Comparison of ENCODE assay signal across 18 cellular contexts in genomic region chr13:40537146-40537895, GRCh38.
DNase-seq lines count a peak whose midpoint lies in the region; ATAC-seq and TF ChIP-seq lines count a peak whose summit lies in the region.
"Had no signal": no experiment of that assay in that cellular context is flagged by ENCODE, and none has a peak within 500 bp of the region (broad histone marks: within the 10 kb centered on the region; RNA-seq: fewer than 3 reads in every experiment).

No MANE protein-coding gene starts in this region.

- no peak overlapping the region for H3K27ac ChIP-seq in ovary
- H3K27ac ChIP-seq: BLaER1 treated with 17β-estradiol and CSF1 and Interleukin-3, amounts not matched to agents 10 nM and 100 nM; SJCRH30 had no signal

- peaks cover under 1% of the 10 kb centered on the region for H3K9me3 Mint-ChIP-seq in activated B cell treated with CpG ODN at 0.5 μM for 24 hours
- H3K9me3 Mint-ChIP-seq in stimulated activated memory B cell treated with anti-CD40 and anti-IgM and Interleukin-4, amounts not matched to agents 10 μg/mL and 1 μg/mL and 100 μg/mL, for 72 hours: no peaks in the 10 kb centered on the region
- H3K9me3 Mint-ChIP-seq: stimulated activated effector memory CD8-positive, alpha-beta T cell treated with anti-CD3 and anti-CD28 coated beads, Interleukin-12 subunit alpha, Interleukin-12 subunit beta, amount 100 ng/mL, for 72 hours had no signal

- H3K27me3 ChIP-seq in ovary: no peaks in the 10 kb centered on the region
- H3K27me3 ChIP-seq: BLaER1 treated with 17β-estradiol and CSF1 and Interleukin-3, amounts not matched to agents 10 nM and 100 nM; SJCRH30; tibial nerve had no signal

- no peaks in the 10 kb centered on the region for H3K9me3 ChIP-seq in ovary
- H3K9me3 ChIP-seq: BLaER1 treated with 17β-estradiol and CSF1 and Interleukin-3, amounts not matched to agents 10 nM and 100 nM; SJCRH30 had no signal

- CTCF ChIA-PET in activated B cell treated with CpG ODN at 0.5 μM for 24 hours (lab: Charles Lee): no interaction called here

- ATAC-seq in activated B cell treated with CpG ODN at 0.5 μM for 24 hours (ENCODE audit: low read depth) (no peak), left lobe of liver (peak; percentile 7)
- no peak for ATAC-seq in stimulated activated memory B cell treated with anti-CD40 and anti-IgM and Interleukin-4, amounts not matched to agents 10 μg/mL and 1 μg/mL and 100 μg/mL, for 72 hours
- ATAC-seq: stimulated activated effector memory CD8-positive, alpha-beta T cell treated with anti-CD3 and anti-CD28 coated beads, Interleukin-12 subunit alpha, Interleukin-12 subunit beta, amount 100 ng/mL, for 72 hours had no signal

- peaks cover 30% of the 10 kb centered on the region for H3K4me1 Mint-ChIP-seq in activated B cell treated with CpG ODN at 0.5 μM for 24 hours
- peaks cover 22% of the 10 kb centered on the region for H3K4me1 Mint-ChIP-seq in stimulated activated memory B cell treated with anti-CD40 and anti-IgM and Interleukin-4, amounts not matched to agents 10 μg/mL and 1 μg/mL and 100 μg/mL, for 72 hours

- no peak for TF ChIP-seq POLR2A in ovary (IDR thresholded peaks at IDR 0.05)

- H3K4me3 Mint-ChIP-seq in activated B cell treated with CpG ODN at 0.5 μM for 24 hours: no peak overlapping the region
- no peak overlapping the region for H3K4me3 Mint-ChIP-seq in stimulated activated memory B cell treated with anti-CD40 and anti-IgM and Interleukin-4, amounts not matched to agents 10 μg/mL and 1 μg/mL and 100 μg/mL, for 72 hours
- H3K4me3 Mint-ChIP-seq: stimulated activated effector memory CD8-positive, alpha-beta T cell treated with anti-CD3 and anti-CD28 coated beads, Interleukin-12 subunit alpha, Interleukin-12 subunit beta, amount 100 ng/mL, for 72 hours had no signal

- no peak overlapping the region for H3K4me3 ChIP-seq in ovary
- H3K4me3 ChIP-seq: BLaER1 treated with 17β-estradiol and CSF1 and Interleukin-3, amounts not matched to agents 10 nM and 100 nM; SJCRH30; tibial nerve had no signal

- no peak for TF ChIP-seq EP300 in ovary (IDR thresholded peaks at IDR 0.05)

- intact Hi-C loops in activated B cell treated with CpG ODN at 0.5 μM for 24 hours (cut with micrococcal nuclease): no loop called here
- intact Hi-C loops in ovary (cut with DNase I): no loop called here

- H3K4me1 ChIP-seq in ovary (ENCODE audit: insufficient read depth): no peaks in the 10 kb centered on the region

- DNase-seq in NCI-H345 (lab: John Stamatoyannopoulos, UW) (peak; percentile 3), NCI-H345 treated with DMSO at 0.1 percent for 48 hours (lab: John Stamatoyannopoulos, UW; ENCODE audit: unreplicated experiment) (no peak), activated B cell treated with CpG ODN at 0.5 μM for 24 hours (no peak), left lobe of liver (ENCODE audit: low spot score) (no peak), ovary (no peak)
- no peak for DNase-seq in stimulated activated CD4-positive, alpha-beta T cell treated with anti-CD3 and anti-CD28 coated beads, Interleukin-15, amount 100 ng/mL, for 24 hours
- no peak for DNase-seq in activated effector memory CD4-positive, alpha-beta T cell treated with Interleukin-2 at 50 U/mL for 16 hours
- DNase-seq: central memory CD4-positive, alpha-beta T cell; KG1; midbrain; NCI-H1048; retina; SJCRH30; T-helper 2 cell had no signal

- H3K27ac Mint-ChIP-seq in activated B cell treated with CpG ODN at 0.5 μM for 24 hours: peak overlapping the region; percentile 25
- peak overlapping the region; percentile 58 for H3K27ac Mint-ChIP-seq in stimulated activated memory B cell treated with anti-CD40 and anti-IgM and Interleukin-4, amounts not matched to agents 10 μg/mL and 1 μg/mL and 100 μg/mL, for 72 hours
- H3K27ac Mint-ChIP-seq: stimulated activated effector memory CD8-positive, alpha-beta T cell treated with anti-CD3 and anti-CD28 coated beads, Interleukin-12 subunit alpha, Interleukin-12 subunit beta, amount 100 ng/mL, for 72 hours had no signal

- H3K27me3 Mint-ChIP-seq in activated B cell treated with CpG ODN at 0.5 μM for 24 hours: no peaks in the 10 kb centered on the region
- H3K27me3 Mint-ChIP-seq in stimulated activated memory B cell treated with anti-CD40 and anti-IgM and Interleukin-4, amounts not matched to agents 10 μg/mL and 1 μg/mL and 100 μg/mL, for 72 hours: no peaks in the 10 kb centered on the region

- WGBS in ovary, 3 donors: 88 to 94% (median 91%) methylated on average over 13 of the region's 13 CpGs

- TF ChIP-seq CTCF in activated B cell treated with CpG ODN at 0.5 μM for 24 hours (IDR thresholded peaks at IDR 0.05) (no peak), ovary (IDR thresholded peaks at IDR 0.05) (no peak)

- H3K36me3 Mint-ChIP-seq in activated B cell treated with CpG ODN at 0.5 μM for 24 hours (ENCODE audit: low read depth): no peaks in the 10 kb centered on the region
- no peaks in the 10 kb centered on the region for H3K36me3 Mint-ChIP-seq in stimulated activated memory B cell treated with anti-CD40 and anti-IgM and Interleukin-4, amounts not matched to agents 10 μg/mL and 1 μg/mL and 100 μg/mL, for 72 hours
- H3K36me3 Mint-ChIP-seq: stimulated activated effector memory CD8-positive, alpha-beta T cell treated with anti-CD3 and anti-CD28 coated beads, Interleukin-12 subunit alpha, Interleukin-12 subunit beta, amount 100 ng/mL, for 72 hours had no signal

- POLR2A ChIA-PET in activated B cell treated with CpG ODN at 0.5 μM for 24 hours (lab: Charles Lee): interaction anchor here (1.3 kb wide), 1 partner anchor 27 kb away, joined by 4 read pairs; no protein-coding TSS in a partner anchor

- no peaks in the 10 kb centered on the region for H3K36me3 ChIP-seq in ovary
- H3K36me3 ChIP-seq: BLaER1 treated with 17β-estradiol and CSF1 and Interleukin-3, amounts not matched to agents 10 nM and 100 nM; SJCRH30 had no signal
